In the genomic region with DNA sequence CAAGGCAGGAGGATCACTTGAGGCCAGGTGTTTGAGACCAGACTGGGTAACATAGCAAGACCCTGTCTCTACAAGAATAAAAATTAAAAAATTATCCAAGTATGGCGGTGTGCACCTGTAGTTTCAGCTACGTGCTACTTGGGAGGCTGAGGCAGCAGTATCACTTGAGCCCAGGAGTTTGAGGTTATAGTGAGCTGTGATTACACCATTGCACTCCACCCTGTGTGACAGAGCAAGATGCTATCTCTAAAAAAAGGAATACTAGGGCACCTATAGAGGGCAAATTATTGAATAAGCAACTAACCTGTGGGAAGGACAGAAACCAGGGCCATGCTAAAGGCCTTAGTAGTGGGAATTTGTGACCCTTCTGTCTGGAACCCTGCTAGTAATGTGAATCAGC, we compare ENCODE assay signal across 35 cellular contexts.
"Had no signal": no experiment of that assay in that cellular context is flagged by ENCODE, and none has a peak within 500 bp of the region (broad histone marks: within the 10 kb centered on the region; RNA-seq: fewer than 3 reads in every experiment).

No MANE protein-coding gene starts in this region.

- DNase-seq: Kasumi-1, MG63, MM.1S, MV-4-11, NCI-H1048, NCI-H1092, NCI-H1092 treated with DMSO at 0.1 percent for 48 hours, NCI-H1105, NCI-H1417, NCI-H1417 treated with DMSO at 0.1 percent for 48 hours, NCI-H1436, NCI-H1436 treated with DMSO at 0.1 percent for 48 hours, NCI-H146, NCI-H1694, NCI-H1694 treated with DMSO at 0.1 percent for 48 hours, NCI-H187, NCI-H187 treated with DMSO at 0.1 percent for 48 hours, NCI-H1930, NCI-H2029, NCI-H2029 treated with DMSO at 0.1 percent for 48 hours, NCI-H2081, NCI-H2081 treated with DMSO at 0.1 percent for 48 hours, NCI-H2107, NCI-H2171, NCI-H2171 treated with DMSO at 0.1 percent for 48 hours, NCI-H2227 treated with DMSO at 0.1 percent for 48 hours, NCI-H226, NCI-H345, NCI-H446, NCI-H446 treated with DMSO at 0.1 percent for 48 hours, NCI-H510A, NCI-H510A treated with DMSO at 0.1 percent for 48 hours, NCI-H524, NCI-H524 treated with DMSO at 0.1 percent for 48 hours, NCI-H526 had no signal

- H3K4me3 ChIP-seq: MG63 had no signal

- H3K9me3 ChIP-seq: MG63 had no signal

- H3K36me3 ChIP-seq: MG63 had no signal
